12 cellular contexts compared by ENCODE assay signal in the genomic region with DNA sequence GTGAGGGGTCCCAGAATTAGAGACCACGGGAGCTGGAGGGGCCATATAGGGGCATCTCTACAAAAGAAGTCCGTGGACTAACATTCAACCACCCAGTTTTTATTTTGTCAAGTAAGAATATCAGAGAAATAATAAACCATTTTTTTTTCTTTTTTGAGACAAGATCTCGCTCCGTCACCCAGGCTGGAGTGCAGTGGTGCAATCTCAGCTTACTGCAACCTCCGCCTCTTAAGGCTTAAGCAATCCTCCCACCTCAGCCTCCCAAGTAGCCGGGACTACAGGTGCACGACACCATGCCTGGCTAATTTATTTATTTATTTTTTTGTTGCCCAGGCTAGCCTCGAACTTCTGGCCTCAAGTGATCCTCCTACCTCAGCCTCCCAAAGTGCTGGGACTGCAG.
"Had no signal": no experiment of that assay in that cellular context is flagged by ENCODE, and none has a peak within 500 bp of the region (broad histone marks: within the 10 kb centered on the region; RNA-seq: fewer than 3 reads in every experiment).

No MANE protein-coding gene starts in this region.

- DNase-seq: central memory CD4-positive, alpha-beta T cell; cortex of kidney; effector CD8-positive, alpha-beta T cell; foreskin melanocyte; left lung; T1000; WERI-Rb-1 had no signal

- H3K79me2 ChIP-seq: parathyroid adenoma had no signal

- H3K9me3 Mint-ChIP-seq: memory B cell had no signal

- H3K36me3 Mint-ChIP-seq: memory B cell had no signal

- H3K36me3 ChIP-seq: heart left ventricle, left lung, SJCRH30, tibial nerve, WERI-Rb-1 had no signal

- H3K9ac ChIP-seq: parathyroid adenoma had no signal

- H3K4me3 ChIP-seq: heart left ventricle, left lung, SJCRH30, tibial nerve had no signal

- H2AFZ ChIP-seq: parathyroid adenoma had no signal

- H3K4me1 ChIP-seq: parathyroid adenoma, SJCRH30 had no signal

- H3K27ac ChIP-seq: heart left ventricle, left lung, parathyroid adenoma, SJCRH30, tibial nerve, WERI-Rb-1 had no signal

- H3K27me3 Mint-ChIP-seq: memory B cell had no signal

- H3K27me3 ChIP-seq: heart left ventricle, left lung, SJCRH30, tibial nerve had no signal

- H3K4me3 Mint-ChIP-seq: memory B cell had no signal

- ATAC-seq: heart left ventricle, left lung had no signal

- H3K9me3 ChIP-seq: heart left ventricle, left lung, SJCRH30, tibial nerve had no signal
